In genomic region chr22:20319745-20320658, GRCh38 we compare ENCODE assay signal across 8 cellular contexts. TPM values are rescaled to one million over a fixed set of nuclear protein-coding genes. Genes with fewer than 3 reads are reported as not detected.
DNase-seq lines count a peak whose midpoint lies in the region; ATAC-seq and TF ChIP-seq lines count a peak whose summit lies in the region.

TSS of gene DGCR6L (minus strand) at chr22:20320060. CDS start at chr22:20319988, 72 bp downstream.

- no peak within 1 kb of the TSS for H2BK120ac ChIP-seq in mesendoderm (ENCODE audit: low read depth, low read length)

- peaks cover 4% of the 10 kb centered on the region for H3K79me1 ChIP-seq in mesendoderm (ENCODE audit: low read length)

- H3K9me3 ChIP-seq in CD4-positive, CD25-positive, alpha-beta regulatory T cell (ENCODE audit: control insufficient read depth in 2 of 2, low read length in 2 of 2) = no peaks in the 10 kb centered on the region
- H3K9me3 ChIP-seq in endodermal cell (ENCODE audit: control insufficient read depth, low read length) = no peaks in the 10 kb centered on the region

- no peaks in the 10 kb centered on the region for H3K27me3 Mint-ChIP-seq in CD4-positive, CD25-positive, alpha-beta regulatory T cell
- H3K27me3 Mint-ChIP-seq in endodermal cell (ENCODE audit: insufficient read depth) = no peaks in the 10 kb centered on the region

- peak; percentile 87 to 90 for ATAC-seq in CD4-positive, CD25-positive, alpha-beta regulatory T cell (ENCODE audit: low read depth in 2 of 2)
- peak; percentile 59 for ATAC-seq in GM19395 (IDR thresholded peaks at IDR 0.05; ENCODE audit: unreplicated experiment)

- peak within 1 kb of the TSS; percentile 69 for H3K4me3 ChIP-seq in CD4-positive, CD25-positive, alpha-beta regulatory T cell (ENCODE audit: low read depth, low read length)
- H3K4me3 ChIP-seq in endodermal cell (ENCODE audit: low read length) = peak within 1 kb of the TSS; percentile 87
- H3K4me3 ChIP-seq in mesendoderm (ENCODE audit: low read length) = peak within 1 kb of the TSS; percentile 73

- peak within 1 kb of the TSS; percentile 63 for H3K27ac ChIP-seq in CD4-positive, CD25-positive, alpha-beta regulatory T cell (ENCODE audit: insufficient read depth, low read length, poor library complexity, severe bottlenecking)
- peak within 1 kb of the TSS; percentile 83 for H3K27ac ChIP-seq in endodermal cell (ENCODE audit: low read depth, low read length)
- H3K27ac ChIP-seq in mesendoderm (ENCODE audit: low read depth, low read length) = peak within 1 kb of the TSS; percentile 88

- H3K27me3 ChIP-seq in CD4-positive, CD25-positive, alpha-beta regulatory T cell (ENCODE audit: control insufficient read depth, insufficient read depth, low read length) = no peaks in the 10 kb centered on the region
- H3K27me3 ChIP-seq in endodermal cell (ENCODE audit: control insufficient read depth, insufficient read depth, low read length, poor library complexity, severe bottlenecking) (no peaks in the 10 kb centered on the region), mesendoderm (ENCODE audit: insufficient read depth, low read length, poor library complexity) (no peaks in the 10 kb centered on the region)

- peak within 1 kb of the TSS; percentile 75 for H3K18ac ChIP-seq in mesendoderm (ENCODE audit: low read length)

- peak within 1 kb of the TSS; percentile 63 for H3K4me2 ChIP-seq in mesendoderm (ENCODE audit: low read length)

- H3K4me1 Mint-ChIP-seq in CD4-positive, CD25-positive, alpha-beta regulatory T cell = peaks cover 5 to 62% (median 33%) of the 10 kb centered on the region in 4 donors
- H3K4me1 Mint-ChIP-seq in endodermal cell = peaks cover 33% of the 10 kb centered on the region

- no peak within 1 kb of the TSS for H2AK5ac ChIP-seq in mesendoderm (ENCODE audit: low read length)

- H4K5ac ChIP-seq in mesendoderm (ENCODE audit: low read length) = no peak within 1 kb of the TSS

- TF ChIP-seq CTCF in endodermal cell (conservative IDR thresholded peaks at IDR 0.05) = no peak

- peak within 1 kb of the TSS; percentile 28 for H3K4ac ChIP-seq in mesendoderm (ENCODE audit: low read depth, low read length)

- H3K23ac ChIP-seq in mesendoderm (ENCODE audit: low read length) = peak within 1 kb of the TSS; percentile 1

- peaks cover 47% of the 10 kb centered on the region for H3K4me1 ChIP-seq in CD4-positive, CD25-positive, alpha-beta regulatory T cell (ENCODE audit: control insufficient read depth, insufficient read depth, low read length, poor library complexity, severe bottlenecking)
- H3K4me1 ChIP-seq in endodermal cell (ENCODE audit: control insufficient read depth, insufficient read depth, low read length) = peaks cover 8% of the 10 kb centered on the region
- H3K4me1 ChIP-seq in mesendoderm (ENCODE audit: control insufficient read depth, low read depth, low read length) = no peaks in the 10 kb centered on the region

- H3K56ac ChIP-seq in mesendoderm (ENCODE audit: low read length) = peak within 1 kb of the TSS; percentile 97

- H2BK5ac ChIP-seq in mesendoderm (ENCODE audit: low read length) = no peak within 1 kb of the TSS

- H4K8ac ChIP-seq in mesendoderm (ENCODE audit: low read depth, low read length) = peak within 1 kb of the TSS; percentile 99

- H3K36me3 Mint-ChIP-seq in CD4-positive, CD25-positive, alpha-beta regulatory T cell = no peaks in the 10 kb centered on the region
- H3K36me3 Mint-ChIP-seq in endodermal cell (ENCODE audit: low read depth) = no peaks in the 10 kb centered on the region

- no peak within 1 kb of the TSS for H2BK15ac ChIP-seq in mesendoderm (replicated peaks; ENCODE audit: low read depth)

- WGBS in endodermal cell (ENCODE audit: insufficient coverage in 1 of 2, insufficient read length in 1 of 2), 2 experiments = 0% methylated on average over 39 to 98 of the region's 98 CpGs
- no CpG with 5 or more reads among the region's 98 CpGs for WGBS in mesendoderm (ENCODE audit: extremely low coverage, insufficient coverage, low lambda C conversion rate)

- peak within 1 kb of the TSS; percentile 92 to 97 (median 94) for H3K4me3 Mint-ChIP-seq in CD4-positive, CD25-positive, alpha-beta regulatory T cell
- H3K4me3 Mint-ChIP-seq in endodermal cell = peak within 1 kb of the TSS; percentile 82

- no peaks in the 10 kb centered on the region for H3K36me3 ChIP-seq in CD4-positive, CD25-positive, alpha-beta regulatory T cell (ENCODE audit: control insufficient read depth, insufficient read depth, low read length)
- H3K36me3 ChIP-seq in endodermal cell (ENCODE audit: control insufficient read depth, insufficient read depth, low read length) = no peaks in the 10 kb centered on the region
- no peaks in the 10 kb centered on the region for H3K36me3 ChIP-seq in mesendoderm (ENCODE audit: control insufficient read depth, insufficient read depth, low read length)

- no peaks in the 10 kb centered on the region for H3K79me2 ChIP-seq in mesendoderm (ENCODE audit: control insufficient read depth, insufficient read depth, low read length)

- H3K9me3 Mint-ChIP-seq in CD4-positive, CD25-positive, alpha-beta regulatory T cell = peaks cover 0 to 2% (median 0%) of the 10 kb centered on the region in 7 donors
- no peaks in the 10 kb centered on the region for H3K9me3 Mint-ChIP-seq in endodermal cell

- H3K27ac Mint-ChIP-seq in CD4-positive, CD25-positive, alpha-beta regulatory T cell = peak within 1 kb of the TSS; percentile 74 to 90 (median 86)
- peak within 1 kb of the TSS; percentile 86 for H3K27ac Mint-ChIP-seq in endodermal cell

- peak; percentile 94 to 98 (median 96) for DNase-seq in CD4-positive, CD25-positive, alpha-beta regulatory T cell
- DNase-seq in HK-2 (ENCODE audit: unreplicated experiment) (peak; percentile 90), NOMO-1 treated with dmso at 0.1 percent for 144 hours (lab: John Stamatoyannopoulos, UW; ENCODE audit: unreplicated experiment) (peak; percentile 87), endodermal cell (peak; percentile 98), mesendoderm (peak; percentile 97)
- peak; percentile 89 for DNase-seq in activated CD8-positive, alpha-beta memory T cell treated with anti-CD3 and anti-CD28 coated beads, Interleukin-2, amount 50 U/mL, for 1 hour (ENCODE audit: extremely low read depth)
- peak; percentile 94 for DNase-seq in stimulated activated CD8-positive, alpha-beta memory T cell treated with anti-CD3 and anti-CD28 coated beads, Interleukin-12 subunit alpha, Interleukin-12 subunit beta, amount 100 ng/mL, for 4 hours (ENCODE audit: low read depth)

- H3K9ac ChIP-seq in endodermal cell (ENCODE audit: extremely low read depth, low read length, poor library complexity, severe bottlenecking) (peak within 1 kb of the TSS; percentile 96), mesendoderm (ENCODE audit: low read length) (peak within 1 kb of the TSS; percentile 80)

RNA-seq across cellular contexts. Expression of gene DGCR6L, which starts in this region (rescaled TPM):
- total RNA-seq in CD4-positive, CD25-positive, alpha-beta regulatory T cell = 28.7 TPM
- polyA plus RNA-seq in CD4-positive, CD25-positive, alpha-beta regulatory T cell = 100 to 1,000 TPM; 106 to 123 (median 114) TPM
- 10 to 100 TPM; 51.3 to 53.7 TPM for total RNA-seq in endodermal cell
- 47.1 TPM for polyA plus RNA-seq in endodermal cell (2013, experiment 1 of 2)
- polyA plus RNA-seq in endodermal cell (2013, experiment 2 of 2) = 44.6 TPM
- 27.2 TPM for polyA plus RNA-seq in mesendoderm (2013, experiment 1 of 2)
- 27.9 TPM for polyA plus RNA-seq in mesendoderm (2013, experiment 2 of 2)

Comparison
In these comparisons a context has a peak if more than half of its experiments do, and no peak if none do; other contexts are left out.
1. Peak in every context shown above with its lines: DNase-seq, ATAC-seq, H3K4me3 ChIP-seq and H3K27ac ChIP-seq.